ENCODE assay signal across 1 cellular context in genomic region chr19:36849701-36850645, GRCh38.
A peak's percentile ranks its signal among the peaks of the same experiment; 100 is the strongest.
TF ChIP-seq lines count a peak whose summit lies in the region.

No MANE protein-coding gene starts in this region.

TF ChIP-seq in HepG2, 621 proteins besides CTCF, POLR2A, EP300 and RAD21 (continued from another document):
- no peak for TF ChIP-seq ZBTB8A (CRISPR knock-in tag; IDR thresholded peaks at IDR 0.05; ENCODE audit: borderline replicate concordance, low read depth)
- TF ChIP-seq CC2D1A (CRISPR knock-in tag; IDR thresholded peaks at IDR 0.05), result no peak
- no peak for TF ChIP-seq ZNF615 (CRISPR knock-in tag; IDR thresholded peaks at IDR 0.05; ENCODE audit: borderline replicate concordance)
- TF ChIP-seq, protein P1, sequence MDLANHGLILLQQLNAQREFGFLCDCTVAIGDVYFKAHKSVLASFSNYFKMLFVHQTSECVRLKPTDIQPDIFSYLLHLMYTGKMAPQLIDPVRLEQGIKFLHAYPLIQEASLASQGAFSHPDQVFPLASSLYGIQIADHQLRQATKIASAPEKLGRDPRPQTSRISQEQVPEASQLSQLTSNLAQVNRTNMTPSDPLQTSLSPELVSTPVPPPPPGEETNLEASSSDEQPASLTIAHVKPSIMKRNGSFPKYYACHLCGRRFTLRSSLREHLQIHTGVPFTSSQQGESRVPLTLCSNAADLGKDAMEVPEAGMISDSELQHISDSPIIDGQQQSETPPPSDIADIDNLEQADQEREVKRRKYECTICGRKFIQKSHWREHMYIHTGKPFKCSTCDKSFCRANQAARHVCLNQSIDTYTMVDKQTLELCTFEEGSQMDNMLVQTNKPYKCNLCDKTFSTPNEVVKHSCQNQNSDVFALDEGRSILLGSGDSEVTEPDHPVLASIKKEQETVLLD (CRISPR knock-in tag; IDR thresholded peaks at IDR 0.05; ENCODE audit: low read depth), result no peak
- peak; percentile 88; the same call in 1 of the 2 replicates for TF ChIP-seq GLI4 (CRISPR knock-in tag; IDR thresholded peaks at IDR 0.05; ENCODE audit: borderline replicate concordance)
- no peak for TF ChIP-seq ZNF280D (CRISPR knock-in tag; IDR thresholded peaks at IDR 0.05)
- TF ChIP-seq, protein P2, sequence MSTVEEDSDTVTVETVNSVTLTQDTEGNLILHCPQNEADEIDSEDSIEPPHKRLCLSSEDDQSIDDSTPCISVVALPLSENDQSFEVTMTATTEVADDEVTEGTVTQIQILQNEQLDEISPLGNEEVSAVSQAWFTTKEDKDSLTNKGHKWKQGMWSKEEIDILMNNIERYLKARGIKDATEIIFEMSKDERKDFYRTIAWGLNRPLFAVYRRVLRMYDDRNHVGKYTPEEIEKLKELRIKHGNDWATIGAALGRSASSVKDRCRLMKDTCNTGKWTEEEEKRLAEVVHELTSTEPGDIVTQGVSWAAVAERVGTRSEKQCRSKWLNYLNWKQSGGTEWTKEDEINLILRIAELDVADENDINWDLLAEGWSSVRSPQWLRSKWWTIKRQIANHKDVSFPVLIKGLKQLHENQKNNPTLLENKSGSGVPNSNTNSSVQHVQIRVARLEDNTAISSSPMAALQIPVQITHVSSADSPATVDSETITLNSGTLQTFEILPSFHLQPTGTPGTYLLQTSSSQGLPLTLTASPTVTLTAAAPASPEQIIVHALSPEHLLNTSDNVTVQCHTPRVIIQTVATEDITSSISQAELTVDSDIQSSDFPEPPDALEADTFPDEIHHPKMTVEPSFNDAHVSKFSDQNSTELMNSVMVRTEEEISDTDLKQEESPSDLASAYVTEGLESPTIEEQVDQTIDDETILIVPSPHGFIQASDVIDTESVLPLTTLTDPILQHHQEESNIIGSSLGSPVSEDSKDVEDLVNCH (CRISPR knock-in tag; IDR thresholded peaks at IDR 0.05), result no peak
- TF ChIP-seq ZNF24 (IDR thresholded peaks at IDR 0.05), result no peak
- TF ChIP-seq HNRNPH1 (optimal IDR thresholded peaks at IDR 0.05; ENCODE audit: low read depth, low read length), result no peak
- TF ChIP-seq GZF1 (CRISPR knock-in tag; IDR thresholded peaks at IDR 0.05), result no peak
- no peak for TF ChIP-seq ZNF512B (CRISPR knock-in tag; IDR thresholded peaks at IDR 0.05; ENCODE audit: borderline replicate concordance)
- TF ChIP-seq ZNF510 (CRISPR knock-in tag; IDR thresholded peaks at IDR 0.05; ENCODE audit: low read depth), result no peak
- TF ChIP-seq NFYC (CRISPR knock-in tag; IDR thresholded peaks at IDR 0.05), result no peak
- TF ChIP-seq CERS6 (CRISPR knock-in tag; IDR thresholded peaks at IDR 0.05), result no peak
- no peak; the same call in 1 of the 2 replicates for TF ChIP-seq IRF9 (CRISPR knock-in tag; IDR thresholded peaks at IDR 0.05; ENCODE audit: borderline replicate concordance)
- TF ChIP-seq NR2F1 (CRISPR knock-in tag; IDR thresholded peaks at IDR 0.05), result no peak
- TF ChIP-seq MAZ (IDR thresholded peaks at IDR 0.05; ENCODE audit: borderline replicate concordance, low read depth, low read length), result peak; percentile 76
- TF ChIP-seq MAZ (CRISPR knock-in tag; IDR thresholded peaks at IDR 0.05; ENCODE audit: low read depth), result peak; percentile 49; the same call in 1 of the 2 replicates
- peak; percentile 53 for TF ChIP-seq TAF1 (CRISPR knock-in tag; IDR thresholded peaks at IDR 0.05)
- peak; percentile 19 for TF ChIP-seq TEAD3 (CRISPR knock-in tag; optimal IDR thresholded peaks at IDR 0.05; ENCODE audit: borderline replicate concordance)
- TF ChIP-seq TOE1 (CRISPR knock-in tag; IDR thresholded peaks at IDR 0.05), result no peak
- TF ChIP-seq, protein P3, sequence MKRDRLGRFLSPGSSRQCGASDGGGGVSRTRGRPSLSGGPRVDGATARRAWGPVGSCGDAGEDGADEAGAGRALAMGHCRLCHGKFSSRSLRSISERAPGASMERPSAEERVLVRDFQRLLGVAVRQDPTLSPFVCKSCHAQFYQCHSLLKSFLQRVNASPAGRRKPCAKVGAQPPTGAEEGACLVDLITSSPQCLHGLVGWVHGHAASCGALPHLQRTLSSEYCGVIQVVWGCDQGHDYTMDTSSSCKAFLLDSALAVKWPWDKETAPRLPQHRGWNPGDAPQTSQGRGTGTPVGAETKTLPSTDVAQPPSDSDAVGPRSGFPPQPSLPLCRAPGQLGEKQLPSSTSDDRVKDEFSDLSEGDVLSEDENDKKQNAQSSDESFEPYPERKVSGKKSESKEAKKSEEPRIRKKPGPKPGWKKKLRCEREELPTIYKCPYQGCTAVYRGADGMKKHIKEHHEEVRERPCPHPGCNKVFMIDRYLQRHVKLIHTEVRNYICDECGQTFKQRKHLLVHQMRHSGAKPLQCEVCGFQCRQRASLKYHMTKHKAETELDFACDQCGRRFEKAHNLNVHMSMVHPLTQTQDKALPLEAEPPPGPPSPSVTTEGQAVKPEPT (CRISPR knock-in tag; IDR thresholded peaks at IDR 0.05; ENCODE audit: low read depth), result 0 out of 2 replicates have a peak, but pooled peaks have one; percentile 15
- peak; percentile 48; the same call in 1 of the 2 replicates for TF ChIP-seq HOXA3 (CRISPR knock-in tag; IDR thresholded peaks at IDR 0.05)
- TF ChIP-seq ZNF549 (CRISPR knock-in tag; IDR thresholded peaks at IDR 0.05), result no peak
- no peak for TF ChIP-seq PPARG (CRISPR knock-in tag; conservative IDR thresholded peaks at IDR 0.05)
- TF ChIP-seq ZNF496 (CRISPR knock-in tag; IDR thresholded peaks at IDR 0.05; ENCODE audit: insufficient replicate concordance), result no peak
- TF ChIP-seq ZNF598 (CRISPR knock-in tag; IDR thresholded peaks at IDR 0.05; ENCODE audit: borderline replicate concordance), result peak; percentile 48; the same call in 1 of the 2 replicates
- TF ChIP-seq ZSCAN25 (CRISPR knock-in tag; IDR thresholded peaks at IDR 0.05), result peak; percentile 54
- no peak for TF ChIP-seq PRPF4 (IDR thresholded peaks at IDR 0.05; ENCODE audit: low read depth, low read length, poor library complexity, severe bottlenecking)
- peak; percentile 48; the same call in 1 of the 2 replicates for TF ChIP-seq CAMTA2 (CRISPR knock-in tag; IDR thresholded peaks at IDR 0.05; ENCODE audit: borderline replicate concordance)
- TF ChIP-seq NCOA2 (CRISPR knock-in tag; IDR thresholded peaks at IDR 0.05), result 0 out of 2 replicates have a peak, but pooled peaks have one; percentile 2
- no peak for TF ChIP-seq SAFB2 (CRISPR knock-in tag; IDR thresholded peaks at IDR 0.05; ENCODE audit: borderline replicate concordance, low read depth)
- peak; percentile 80 for TF ChIP-seq CREM (IDR thresholded peaks at IDR 0.05)
- no peak for TF ChIP-seq CREM (CRISPR knock-in tag; IDR thresholded peaks at IDR 0.05)
- no peak for TF ChIP-seq ZBTB42 (CRISPR knock-in tag; IDR thresholded peaks at IDR 0.05)
- peak; percentile 46; the same call in 1 of the 2 replicates for TF ChIP-seq ZNF264 (CRISPR knock-in tag; IDR thresholded peaks at IDR 0.05)
- peak; percentile 74; the same call in 1 of the 2 replicates for TF ChIP-seq ZNF891 (CRISPR knock-in tag; IDR thresholded peaks at IDR 0.05)
- TF ChIP-seq ZNF772 (CRISPR knock-in tag; IDR thresholded peaks at IDR 0.05), result 0 out of 2 replicates have a peak, but pooled peaks have one; percentile 26
- TF ChIP-seq CREB1 (IDR thresholded peaks at IDR 0.05), result no peak
- TF ChIP-seq CREB1 (CRISPR knock-in tag; IDR thresholded peaks at IDR 0.05), result peak; percentile 9; the same call in 1 of the 2 replicates
- no peak for TF ChIP-seq SOX6 (IDR thresholded peaks at IDR 0.05)
- peak; percentile 28; the same call in 1 of the 2 replicates for TF ChIP-seq SOX6 (CRISPR knock-in tag; IDR thresholded peaks at IDR 0.05)
- TF ChIP-seq PHF21A (CRISPR knock-in tag; IDR thresholded peaks at IDR 0.05), result no peak
- peak; percentile 89 for TF ChIP-seq ZFX (CRISPR knock-in tag; IDR thresholded peaks at IDR 0.05; ENCODE audit: low read depth)
- TF ChIP-seq ZNF709 (CRISPR knock-in tag; IDR thresholded peaks at IDR 0.05), result no peak
- TF ChIP-seq KLF6 (CRISPR knock-in tag; IDR thresholded peaks at IDR 0.05), result peak; percentile 30; the same call in 1 of the 2 replicates
